Comparison of ENCODE assay signal across 6 cellular contexts in the genomic region with DNA sequence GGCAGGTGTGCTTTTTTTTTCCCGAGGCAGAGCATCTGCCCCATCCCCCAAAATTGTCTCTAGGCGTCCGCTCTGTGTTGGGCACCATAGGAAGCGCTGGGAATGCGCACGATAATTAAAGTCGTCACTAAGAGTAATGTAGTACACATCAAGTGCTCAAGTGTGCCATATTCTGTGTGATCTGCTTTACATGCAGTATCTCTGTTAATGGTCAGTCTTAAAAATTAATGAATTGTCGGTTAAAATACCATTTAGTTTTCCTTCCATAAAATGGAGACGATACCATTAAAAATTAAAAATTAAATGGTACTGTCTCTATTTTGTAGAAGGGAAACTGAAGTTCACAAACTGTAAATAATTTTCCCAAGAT. TPM values are rescaled to one million over a fixed set of nuclear protein-coding genes. Genes with fewer than 3 reads are reported as not detected.
DNase-seq lines count a peak whose midpoint lies in the region; ATAC-seq and TF ChIP-seq lines count a peak whose summit lies in the region.

No MANE protein-coding gene starts in this region.

- H3K36me3 Mint-ChIP-seq in activated T-helper 2 cell treated with anti-CD3 and anti-CD28 coated beads, Interferon-gamma antibody, Interleukin-2, Interleukin-4, amounts not matched to agents 10 μg/mL and 5 μg/mL and 100 μg/mL, durations not matched to agents 14 hours and 24 hours and 36 hours (ENCODE audit: low read depth), result peaks cover 40% of the 10 kb centered on the region
- no peaks in the 10 kb centered on the region for H3K36me3 Mint-ChIP-seq in mesothelial cell of epicardium

- peak overlapping the region; percentile 92 for H3K4me2 ChIP-seq in HCT116 (ENCODE audit: low read length)

- peak overlapping the region; percentile 98 for H3K27ac Mint-ChIP-seq in activated T-helper 2 cell treated with anti-CD3 and anti-CD28 coated beads, Interferon-gamma antibody, Interleukin-2, Interleukin-4, amounts not matched to agents 10 μg/mL and 5 μg/mL and 100 μg/mL, durations not matched to agents 14 hours and 24 hours and 36 hours
- peak overlapping the region; percentile 99 for H3K27ac Mint-ChIP-seq in mesothelial cell of epicardium

- H3K9ac ChIP-seq in HCT116 (ENCODE audit: low read length), result peak overlapping the region; percentile 97

- no peaks in the 10 kb centered on the region for H3K27me3 Mint-ChIP-seq in activated T-helper 2 cell treated with anti-CD3 and anti-CD28 coated beads, Interferon-gamma antibody, Interleukin-2, Interleukin-4, amounts not matched to agents 10 μg/mL and 5 μg/mL and 100 μg/mL, durations not matched to agents 14 hours and 24 hours and 36 hours (ENCODE audit: low read depth)
- H3K27me3 Mint-ChIP-seq in mesothelial cell of epicardium (ENCODE audit: low read depth), result no peaks in the 10 kb centered on the region

- H3K4me1 ChIP-seq in HCT116 (ENCODE audit: control insufficient read depth in 1 of 2, insufficient read depth in 2 of 2, low read length in 2 of 2), result peaks cover 20 to 42% of the 10 kb centered on the region in 2 experiments

- CTCF ChIA-PET in HCT116 (lab: Charles Lee), result interaction anchor here (1.4 kb wide), 1 partner anchor 274 kb away, joined by 4 read pairs; no protein-coding TSS in a partner anchor

- intact Hi-C loops in HCT116 (cut with micrococcal nuclease), result no loop called here
- intact Hi-C loops in activated T-helper 2 cell treated with anti-CD3 and anti-CD28 coated beads, Interferon-gamma antibody, Interleukin-2, Interleukin-4, amounts not matched to agents 10 μg/mL and 5 μg/mL and 100 μg/mL, durations not matched to agents 14 hours and 24 hours and 36 hours (cut with micrococcal nuclease), result loop anchor here (5.0 kb wide), 1 partner anchor 1643 kb away; the partner anchor contains the start of gene KRTAP21-3

- H3K27me3 ChIP-seq in HCT116 (ENCODE audit: insufficient read depth, low read length), result no peaks in the 10 kb centered on the region

- no peaks in the 10 kb centered on the region for H3K9me3 Mint-ChIP-seq in activated T-helper 2 cell treated with anti-CD3 and anti-CD28 coated beads, Interferon-gamma antibody, Interleukin-2, Interleukin-4, amounts not matched to agents 10 μg/mL and 5 μg/mL and 100 μg/mL, durations not matched to agents 14 hours and 24 hours and 36 hours
- H3K9me3 Mint-ChIP-seq in mesothelial cell of epicardium, result no peaks in the 10 kb centered on the region

- H3K4me3 Mint-ChIP-seq in activated T-helper 2 cell treated with anti-CD3 and anti-CD28 coated beads, Interferon-gamma antibody, Interleukin-2, Interleukin-4, amounts not matched to agents 10 μg/mL and 5 μg/mL and 100 μg/mL, durations not matched to agents 14 hours and 24 hours and 36 hours (ENCODE audit: low read depth), result peak overlapping the region; percentile 99
- peak overlapping the region; percentile 99 for H3K4me3 Mint-ChIP-seq in mesothelial cell of epicardium

- no peak overlapping the region for H2AFZ ChIP-seq in HCT116 (ENCODE audit: low read depth, low read length, poor library complexity, severe bottlenecking)

- TF ChIP-seq RAD21 in HCT116 (IDR thresholded peaks at IDR 0.05; ENCODE audit: low read depth), result no peak

- peaks cover 34% of the 10 kb centered on the region for H4K20me1 ChIP-seq in HCT116 (ENCODE audit: insufficient read depth)

- BruUV-seq in HCT116 (replicated peaks; lab: Mats Ljungman, UMichigan), result TSS peak; percentile 96

- no peaks in the 10 kb centered on the region for H3K9me3 ChIP-seq in HCT116 (ENCODE audit: control insufficient read depth in 1 of 2, insufficient read depth in 1 of 2, low read depth in 1 of 2, low read length in 2 of 2)

- TF ChIP-seq CTCF in AG09309 (IDR thresholded peaks at IDR 0.05; ENCODE audit: control insufficient read depth, insufficient read depth, low read depth, low read length, missing control alignments), result no peak
- TF ChIP-seq CTCF in HCT116 (IDR thresholded peaks at IDR 0.05 in 2 of 3, conservative IDR thresholded peaks at IDR 0.05 in 1 of 3; ENCODE audit: borderline replicate concordance in 1 of 3, insufficient read depth in 1 of 3, low read depth in 2 of 3, low read length in 2 of 3), result no peak
- no peak for TF ChIP-seq CTCF in mesothelial cell of epicardium (IDR thresholded peaks at IDR 0.05; ENCODE audit: unreplicated experiment)

- H3K4me3 ChIP-seq in AG09309 (ENCODE audit: control insufficient read depth, low read depth, low read length) (peak overlapping the region; percentile 79), HCT116 (replicated peaks in 1 of 2; ENCODE audit: low read depth in 1 of 2, low read length in 2 of 2) (peak overlapping the region; percentile 85 to 100)

- H3K79me2 ChIP-seq in HCT116 (ENCODE audit: insufficient read depth, low read length), result peaks cover 45% of the 10 kb centered on the region

- DNase-seq in AG09309 (ENCODE audit: low read depth) (no peak), HCT116 (ENCODE audit: low read depth, low spot score) (no peak), mesothelial cell of epicardium (ENCODE audit: low spot score in 2 of 2, unreplicated experiment in 2 of 2) (no peak), DMS153 (lab: John Stamatoyannopoulos, UW) (no peak), NCI-H1105 treated with DMSO at 0.1 percent for 48 hours (lab: John Stamatoyannopoulos, UW) (no peak)
- no peak for DNase-seq in activated T-helper 2 cell treated with anti-CD3 and anti-CD28 coated beads, Interferon-gamma antibody, Interleukin-2, Interleukin-4, amounts not matched to agents 10 μg/mL and 5 μg/mL and 100 μg/mL, durations not matched to agents 14 hours and 24 hours and 36 hours (ENCODE audit: low spot score)

- no peak for TF ChIP-seq POLR2A in HCT116 (IDR thresholded peaks at IDR 0.05; ENCODE audit: borderline replicate concordance, extremely low read depth, insufficient read depth, insufficient read length)

- ATAC-seq in HCT116, result peak; percentile 56

- H3K36me3 ChIP-seq in HCT116 (ENCODE audit: control insufficient read depth in 1 of 2, insufficient read depth in 2 of 2, low read length in 2 of 2), result peaks cover 11 to 19% of the 10 kb centered on the region in 2 experiments

- H3K4me1 Mint-ChIP-seq in activated T-helper 2 cell treated with anti-CD3 and anti-CD28 coated beads, Interferon-gamma antibody, Interleukin-2, Interleukin-4, amounts not matched to agents 10 μg/mL and 5 μg/mL and 100 μg/mL, durations not matched to agents 14 hours and 24 hours and 36 hours (ENCODE audit: low read depth), result peaks cover 47% of the 10 kb centered on the region
- peaks cover 18% of the 10 kb centered on the region for H3K4me1 Mint-ChIP-seq in mesothelial cell of epicardium

- POLR2A ChIA-PET in HCT116 (lab: Charles Lee), result interaction anchor here (0.6 to 2.0 kb wide), 9 partner anchors 11 to 393 kb away, joined by 3 to 6 read pairs (median 4); partner anchors contain the start of gene USP16

- peak overlapping the region; percentile 91 for H3K27ac ChIP-seq in HCT116 (ENCODE audit: low read depth, low read length)

- RAD21 ChIA-PET in HCT116 (lab: Charles Lee; ENCODE audit: low non-redundant PET in 1 of 2, low total read pairs in 2 of 2, uncharacterized antibody in 2 of 2, unreplicated experiment in 2 of 2), result interaction anchor here in 1 of 2 experiments (0.6 kb wide), 1 partner anchor 15 kb away, joined by 3 read pairs; no protein-coding TSS in a partner anchor

- no peaks in the 10 kb centered on the region for H3K9me2 ChIP-seq in HCT116 (ENCODE audit: insufficient read depth)

TF ChIP-seq in HCT116, 20 proteins besides CTCF, POLR2A, EP300 and RAD21 (continues in another document):
- TF ChIP-seq SP1 (IDR thresholded peaks at IDR 0.05; ENCODE audit: low read depth), result no peak
- TF ChIP-seq ZNF274 (IDR thresholded peaks at IDR 0.05; ENCODE audit: low read depth, low read length), result no peak
- no peak for TF ChIP-seq ZBTB33 (IDR thresholded peaks at IDR 0.05; ENCODE audit: extremely low read depth, insufficient replicate concordance, low read length)
- no peak for TF ChIP-seq ELF1 (IDR thresholded peaks at IDR 0.05; ENCODE audit: borderline replicate concordance, low read depth)
- TF ChIP-seq TCF7L2 (IDR thresholded peaks at IDR 0.05; ENCODE audit: borderline replicate concordance, extremely low read depth, insufficient read depth, insufficient read length), result no peak

RNA-seq across cellular contexts. Expression of gene CCT8, which starts 0.5 kb away (rescaled TPM):
- total RNA-seq in HCT116 (2021; ENCODE audit: unreplicated experiment), result 355 TPM
- polyA plus RNA-seq in HCT116 (2012), result 180 and 258 TPM in 2 replicates
- total RNA-seq in activated T-helper 2 cell treated with anti-CD3 and anti-CD28 coated beads, Interferon-gamma antibody, Interleukin-2, Interleukin-4, amounts not matched to agents 10 μg/mL and 5 μg/mL and 100 μg/mL, durations not matched to agents 14 hours and 24 hours and 36 hours, result 366 and 387 TPM in 2 replicates
- total RNA-seq in mesothelial cell of epicardium, result 166 to 174 TPM (median 171 TPM) in 3 replicates

RNA-seq across cellular contexts. Expression of gene USP16, which starts 49.5 kb away (rescaled TPM):
- total RNA-seq in HCT116 (2021; ENCODE audit: unreplicated experiment) (35.9 TPM), mesothelial cell of epicardium (30.8 to 32.0 TPM (median 31.4 TPM) in 3 replicates)
- polyA plus RNA-seq in HCT116 (2012), result 12.6 and 19.0 TPM in 2 replicates
- total RNA-seq in activated T-helper 2 cell treated with anti-CD3 and anti-CD28 coated beads, Interferon-gamma antibody, Interleukin-2, Interleukin-4, amounts not matched to agents 10 μg/mL and 5 μg/mL and 100 μg/mL, durations not matched to agents 14 hours and 24 hours and 36 hours, result 40.9 and 44.1 TPM in 2 replicates

RNA-seq across cellular contexts. Expression of gene RWDD2B, which starts 54.8 kb away (rescaled TPM):
- total RNA-seq in HCT116 (2021; ENCODE audit: unreplicated experiment), result 24.5 TPM
- polyA plus RNA-seq in HCT116 (2012), result 14.8 and 15.8 TPM in 2 replicates
- total RNA-seq in activated T-helper 2 cell treated with anti-CD3 and anti-CD28 coated beads, Interferon-gamma antibody, Interleukin-2, Interleukin-4, amounts not matched to agents 10 μg/mL and 5 μg/mL and 100 μg/mL, durations not matched to agents 14 hours and 24 hours and 36 hours, result 9.2 and 9.4 TPM in 2 replicates
- total RNA-seq in mesothelial cell of epicardium, result 8.5 to 10.0 TPM (median 10.0 TPM) in 3 replicates

RNA-seq across cellular contexts. Expression of gene MAP3K7CL, which starts 56.5 kb away (rescaled TPM):
- total RNA-seq in HCT116 (2021; ENCODE audit: unreplicated experiment) (0.57 TPM), mesothelial cell of epicardium (0.13 to 0.49 TPM (median 0.34 TPM) in 3 replicates)
- 0.17 and 0.21 TPM in 2 replicates for polyA plus RNA-seq in HCT116 (2012)
- total RNA-seq in activated T-helper 2 cell treated with anti-CD3 and anti-CD28 coated beads, Interferon-gamma antibody, Interleukin-2, Interleukin-4, amounts not matched to agents 10 μg/mL and 5 μg/mL and 100 μg/mL, durations not matched to agents 14 hours and 24 hours and 36 hours, result 3.3 and 3.9 TPM in 2 replicates
